ENCODE assay signal across 26 cellular contexts in genomic region chr9:13252852-13253251, GRCh38. TPM values are rescaled to one million over a fixed set of nuclear protein-coding genes. Genes with fewer than 3 reads are reported as not detected.
"Had no signal": no experiment of that assay in that cellular context is flagged by ENCODE, and none has a peak within 500 bp of the region (broad histone marks: within the 10 kb centered on the region; RNA-seq: fewer than 3 reads in every experiment).

No MANE protein-coding gene starts in this region.

- H3K27me3 ChIP-seq: body of pancreas, colonic mucosa, esophagus squamous epithelium, gastroesophageal sphincter had no signal

- DNase-seq: activated CD4-positive, alpha-beta memory T cell treated with anti-CD3 and anti-CD28 coated beads, Interleukin-2, amount 10 ng/mL, durations not matched to agents 7 days and 5 days; activated CD4-positive, alpha-beta T cell treated with anti-CD3 and anti-CD28 coated beads for 1 hour; activated CD4-positive, alpha-beta T cell treated with anti-CD3 and anti-CD28 coated beads for 4 hours; activated CD4-positive, alpha-beta T cell treated with anti-CD3 and anti-CD28 coated beads, Interleukin-2, amount 10 ng/mL, durations not matched to agents 7 days and 5 days; activated CD4-positive, alpha-beta T cell treated with anti-CD3 and anti-CD28 coated beads, Interleukin-2, amount 50 U/mL, for 4 hours; activated CD4-positive, CD25-positive, alpha-beta regulatory T cell; activated CD8-positive, alpha-beta memory T cell treated with anti-CD3 and anti-CD28 coated beads, Interleukin-2, amount 50 U/mL, for 48 hours; activated gamma-delta T cell treated with Interleukin-2 at 50 U/mL for 16 hours; activated naive CD4-positive, alpha-beta T cell treated with anti-CD3 and anti-CD28 coated beads, Interleukin-2, amount 50 U/mL, for 16 hours; activated naive CD4-positive, alpha-beta T cell treated with Interleukin-2 at 50 U/mL for 16 hours; activated T-cell treated with anti-CD3 and anti-CD28 coated beads for 4 hours; activated T-cell treated with anti-CD3 and anti-CD28 coated beads, Interleukin-2, amount 50 U/mL, for 24 hours; activated T-cell treated with anti-CD3 and anti-CD28 coated beads, Interleukin-2, amount 50 U/mL, for 72 hours; amygdala; aorta; body of pancreas; caudate nucleus; colonic mucosa; effector CD8-positive, alpha-beta T cell; esophagus squamous epithelium; foreskin melanocyte; T-helper 2 cell had no signal

- H3K4me1 ChIP-seq: body of pancreas, colonic mucosa, esophagus squamous epithelium had no signal

- H3K9me3 ChIP-seq: body of pancreas, colonic mucosa, esophagus squamous epithelium had no signal

- H3K9me3 Mint-ChIP-seq: activated CD4-positive, alpha-beta T cell treated with anti-CD3 and anti-CD28 coated beads, Interleukin-2, amount 10 ng/mL, durations not matched to agents 7 days and 5 days had no signal

- H3K4me3 ChIP-seq: body of pancreas, colonic mucosa, esophagus squamous epithelium, gastroesophageal sphincter had no signal

- ATAC-seq: activated T-cell treated with anti-CD3 and anti-CD28 coated beads, Interleukin-2, amount 50 U/mL, for 72 hours; body of pancreas; gastroesophageal sphincter had no signal

- H3K27ac ChIP-seq: body of pancreas, colonic mucosa, epithelial cell of prostate, esophagus squamous epithelium, gastroesophageal sphincter had no signal

- H3K4me3 Mint-ChIP-seq: activated CD4-positive, alpha-beta memory T cell treated with anti-CD3 and anti-CD28 coated beads, Interleukin-2, amount 10 ng/mL, durations not matched to agents 7 days and 5 days; activated CD4-positive, alpha-beta T cell treated with anti-CD3 and anti-CD28 coated beads, Interleukin-2, amount 10 ng/mL, durations not matched to agents 7 days and 5 days; activated naive CD8-positive, alpha-beta T cell; activated T-cell treated with anti-CD3 and anti-CD28 coated beads, Interleukin-2, amount 50 U/mL, for 24 hours; activated T-cell treated with anti-CD3 and anti-CD28 coated beads, Interleukin-2, amount 50 U/mL, for 72 hours had no signal

- H3K27ac Mint-ChIP-seq: activated CD4-positive, alpha-beta memory T cell treated with anti-CD3 and anti-CD28 coated beads, Interleukin-2, amount 10 ng/mL, durations not matched to agents 7 days and 5 days; activated CD4-positive, alpha-beta T cell treated with anti-CD3 and anti-CD28 coated beads, Interleukin-2, amount 10 ng/mL, durations not matched to agents 7 days and 5 days; activated naive CD8-positive, alpha-beta T cell; activated T-cell treated with anti-CD3 and anti-CD28 coated beads, Interleukin-2, amount 50 U/mL, for 24 hours; activated T-cell treated with anti-CD3 and anti-CD28 coated beads, Interleukin-2, amount 50 U/mL, for 72 hours had no signal

- H3K36me3 Mint-ChIP-seq: activated naive CD8-positive, alpha-beta T cell had no signal

- H3K4me1 Mint-ChIP-seq: activated CD4-positive, alpha-beta memory T cell treated with anti-CD3 and anti-CD28 coated beads, Interleukin-2, amount 10 ng/mL, durations not matched to agents 7 days and 5 days; activated CD4-positive, alpha-beta T cell treated with anti-CD3 and anti-CD28 coated beads, Interleukin-2, amount 10 ng/mL, durations not matched to agents 7 days and 5 days had no signal

- H3K27me3 Mint-ChIP-seq: activated CD4-positive, alpha-beta memory T cell treated with anti-CD3 and anti-CD28 coated beads, Interleukin-2, amount 10 ng/mL, durations not matched to agents 7 days and 5 days; activated CD4-positive, alpha-beta T cell treated with anti-CD3 and anti-CD28 coated beads, Interleukin-2, amount 10 ng/mL, durations not matched to agents 7 days and 5 days; activated naive CD8-positive, alpha-beta T cell; activated T-cell treated with anti-CD3 and anti-CD28 coated beads, Interleukin-2, amount 50 U/mL, for 24 hours had no signal

- H3K36me3 ChIP-seq: colonic mucosa, esophagus squamous epithelium had no signal

RNA-seq across cellular contexts. Expression of gene MPDZ, which starts 26.6 kb away (rescaled TPM):
- total RNA-seq: activated CD4-positive, alpha-beta memory T cell treated with anti-CD3 and anti-CD28 coated beads, Interleukin-2, amount 10 ng/mL, durations not matched to agents 7 days and 5 days; activated CD4-positive, alpha-beta T cell treated with anti-CD3 and anti-CD28 coated beads, Interleukin-2, amount 10 ng/mL, durations not matched to agents 7 days and 5 days; activated T-cell treated with anti-CD3 and anti-CD28 coated beads, Interleukin-2, amount 50 U/mL, for 72 hours; T-helper 1 cell treated with Interleukin-12 subunit alpha and Interleukin-12 subunit beta and Interleukin-4 antibody, amounts not matched to agents 30 ng/mL and 1 ng/mL, for 36 hours had no signal
